17 cellular contexts compared by ENCODE assay signal in genomic region chrX:150869450-150869849, GRCh38. TPM values are rescaled to one million over a fixed set of nuclear protein-coding genes. Genes with fewer than 3 reads are reported as not detected.
DNase-seq lines count a peak whose midpoint lies in the region; ATAC-seq, FAIRE-seq and TF ChIP-seq lines count a peak whose summit lies in the region.
"Had no signal": no experiment of that assay in that cellular context is flagged by ENCODE, and none has a peak within 500 bp of the region (broad histone marks: within the 10 kb centered on the region; RNA-seq: fewer than 3 reads in every experiment).

No MANE protein-coding gene starts in this region.

- CTCF ChIA-PET in CD8-positive, alpha-beta T cell (lab: Charles Lee): no interaction called here
- CTCF ChIA-PET in GM12878 (lab: Yijun Ruan, JAX): no interaction called here

- H4K20me1 ChIP-seq in GM12878 (ENCODE audit: control insufficient read depth, insufficient read depth): no peaks in the 10 kb centered on the region

- peaks cover 7% of the 10 kb centered on the region for H3K36me3 Mint-ChIP-seq in CD8-positive, alpha-beta T cell
- H3K36me3 Mint-ChIP-seq in memory B cell: peaks cover 10% of the 10 kb centered on the region

- ATAC-seq in CD8-positive, alpha-beta T cell: no peak
- peak; percentile 52 for ATAC-seq in GM21390 (IDR thresholded peaks at IDR 0.05; ENCODE audit: unreplicated experiment)
- peak; percentile 64; the same call in 2 of the 3 replicates for ATAC-seq in GM12878
- ATAC-seq in memory B cell (ENCODE audit: low read depth): peak; percentile 32
- no peak for ATAC-seq in HG03175 (IDR thresholded peaks at IDR 0.05; ENCODE audit: unreplicated experiment)
- ATAC-seq in HG03025 (IDR thresholded peaks at IDR 0.05; ENCODE audit: low FRiP score, unreplicated experiment): no peak

- no peaks in the 10 kb centered on the region for H3K27me3 Mint-ChIP-seq in CD8-positive, alpha-beta T cell (ENCODE audit: low read depth)
- no peaks in the 10 kb centered on the region for H3K27me3 Mint-ChIP-seq in memory B cell

- POLR2A ChIA-PET in CD8-positive, alpha-beta T cell (lab: Charles Lee): no interaction called here
- POLR2A ChIA-PET in GM12878 (lab: Charles Lee): interaction anchor here (0.6 kb wide), 1 partner anchor 10 kb away, joined by 4 read pairs; no protein-coding TSS in a partner anchor

- intact Hi-C loops in CD8-positive, alpha-beta T cell (cut with DNase I, micrococcal nuclease): no loop called here
- intact Hi-C loops in GM12878 (cut with micrococcal nuclease; ENCODE audit: unreplicated experiment): no loop called here
- intact Hi-C loops in esophagus squamous epithelium (cut with DNase I): no loop called here

- FAIRE-seq in GM12878 (lab: Jason Lieb, UNC): no peak

- no peaks in the 10 kb centered on the region for H3K27me3 ChIP-seq in CD8-positive, alpha-beta T cell (ENCODE audit: insufficient read depth, low read length)
- H3K27me3 ChIP-seq in GM12878 (replicated peaks in 1 of 2; ENCODE audit: control insufficient read depth in 2 of 2, insufficient read depth in 2 of 2, low read length in 1 of 2) (no peaks in the 10 kb centered on the region), esophagus squamous epithelium (no peaks in the 10 kb centered on the region)

- no peak overlapping the region for H3K4me2 ChIP-seq in GM12878 (ENCODE audit: control insufficient read depth, insufficient read depth)

- RAD21 ChIA-PET in GM12878 (lab: Charles Lee; ENCODE audit: unreplicated experiment): no interaction called here

- no peak for TF ChIP-seq CTCF in CD8-positive, alpha-beta T cell (IDR thresholded peaks at IDR 0.05)
- TF ChIP-seq CTCF in GM12878 (IDR thresholded peaks at IDR 0.05 in 2 of 3, conservative IDR thresholded peaks at IDR 0.05 in 1 of 3; ENCODE audit: control insufficient read depth in 2 of 3, extremely low read depth in 1 of 3, insufficient read depth in 1 of 3, low read depth in 3 of 3, low read length in 3 of 3) (no peak), esophagus squamous epithelium (IDR thresholded peaks at IDR 0.05) (no peak)

- no TSS peak for BruUV-seq in GM12878 (replicated peaks; lab: Mats Ljungman, UMichigan)

- H3K4me1 ChIP-seq in CD8-positive, alpha-beta T cell (ENCODE audit: insufficient read depth, low read length): no peaks in the 10 kb centered on the region
- H3K4me1 ChIP-seq in GM12878 (ENCODE audit: control insufficient read depth, insufficient read depth, low read length): peaks cover 7% of the 10 kb centered on the region
- peaks cover 0 to 23% (median 0%) of the 10 kb centered on the region in 3 donors for H3K4me1 ChIP-seq in esophagus squamous epithelium
- H3K4me1 ChIP-seq: parathyroid adenoma had no signal

- TF ChIP-seq RAD21 in GM12878 (IDR thresholded peaks at IDR 0.05; ENCODE audit: insufficient read depth, low read depth, low read length): no peak

- SMC1A ChIA-PET in GM12878 (lab: Charles Lee; ENCODE audit: uncharacterized antibody, unreplicated experiment): interaction anchor here (1.1 to 1.3 kb wide), 2 partner anchors 9 to 20 kb away, joined by 3 read pairs; no protein-coding TSS in a partner anchor

- H3K4me3 ChIP-seq in CD8-positive, alpha-beta T cell (ENCODE audit: low read depth, low read length): no peak overlapping the region
- H3K4me3 ChIP-seq in GM12878: no peak overlapping the region
- H3K4me3 ChIP-seq in esophagus squamous epithelium: no peak overlapping the region
- H3K4me3 ChIP-seq: thoracic aorta had no signal

- no peaks in the 10 kb centered on the region for H3K9me3 ChIP-seq in CD8-positive, alpha-beta T cell (ENCODE audit: low read length)
- H3K9me3 ChIP-seq in GM12878 (replicated peaks; ENCODE audit: control insufficient read depth, insufficient read depth, low read length) (no peaks in the 10 kb centered on the region), esophagus squamous epithelium (no peaks in the 10 kb centered on the region)
- H3K9me3 ChIP-seq: thoracic aorta had no signal

- DNase-seq in CD8-positive, alpha-beta T cell: no peak
- DNase-seq in GM12878 (ENCODE audit: low read depth, low spot score) (no peak), memory B cell (ENCODE audit: low spot score in 2 of 2) (no peak), midbrain (lab: John Stamatoyannopoulos, UW) (no peak), esophagus squamous epithelium (lab: John Stamatoyannopoulos, UW) (no peak)
- DNase-seq: activated CD8-positive, alpha-beta memory T cell treated with anti-CD3 and anti-CD28 coated beads for 24 hours; activated gamma-delta T cell; DMS79; effector CD4-positive, alpha-beta T cell; NCI-H1105 treated with DMSO at 0.1 percent for 48 hours; NCI-H2227 treated with DMSO at 0.1 percent for 48 hours had no signal

- no peaks in the 10 kb centered on the region for H3K9me3 Mint-ChIP-seq in CD8-positive, alpha-beta T cell
- no peaks in the 10 kb centered on the region for H3K9me3 Mint-ChIP-seq in memory B cell

- no peak overlapping the region for H3K4me3 Mint-ChIP-seq in CD8-positive, alpha-beta T cell
- H3K4me3 Mint-ChIP-seq in memory B cell: no peak overlapping the region
- H3K4me3 Mint-ChIP-seq: mesothelial cell of epicardium had no signal

- H3K27ac Mint-ChIP-seq in CD8-positive, alpha-beta T cell: peak overlapping the region; percentile 55
- peak overlapping the region; percentile 31 for H3K27ac Mint-ChIP-seq in memory B cell
- H3K27ac Mint-ChIP-seq: mesothelial cell of epicardium had no signal

- 48% methylated on average over 3 of the region's 3 CpGs for WGBS in GM12878 (ENCODE audit: insufficient coverage, insufficient replicate concordance, low lambda C conversion rate, missing lambda C conversion rate)
- WGBS in esophagus squamous epithelium, 2 donors: 61 to 67% methylated on average over 3 of the region's 3 CpGs

- peaks cover 18% of the 10 kb centered on the region for H3K4me1 Mint-ChIP-seq in CD8-positive, alpha-beta T cell (ENCODE audit: low read depth)
- H3K4me1 Mint-ChIP-seq in memory B cell: peaks cover 16% of the 10 kb centered on the region

- H3K36me3 ChIP-seq in CD8-positive, alpha-beta T cell (ENCODE audit: insufficient read depth, low read length): no peaks in the 10 kb centered on the region
- H3K36me3 ChIP-seq in GM12878 (ENCODE audit: control insufficient read depth in 2 of 2, insufficient read depth in 2 of 2, low read length in 1 of 2) (no peaks in the 10 kb centered on the region), esophagus squamous epithelium (peaks cover 0 to 8% (median 0%) of the 10 kb centered on the region in 3 donors)
- H3K36me3 ChIP-seq: thoracic aorta had no signal

- TF ChIP-seq POLR2A in GM12878 (IDR thresholded peaks at IDR 0.05; ENCODE audit: low read depth, low read length) (no peak), esophagus squamous epithelium (IDR thresholded peaks at IDR 0.05) (no peak)

- no peaks in the 10 kb centered on the region; the same call in 1 of the 2 replicates for H3K79me2 ChIP-seq in GM12878 (ENCODE audit: control insufficient read depth, insufficient read depth, low read length)

- no peak overlapping the region for H2AFZ ChIP-seq in GM12878 (ENCODE audit: control insufficient read depth, low read depth, low read length)
- H2AFZ ChIP-seq: parathyroid adenoma had no signal

- no peak for TF ChIP-seq EP300 in GM12878 (IDR thresholded peaks at IDR 0.05; ENCODE audit: borderline replicate concordance in 1 of 2, control insufficient read depth in 1 of 2, low read depth in 2 of 2, low read length in 2 of 2)

- no peak overlapping the region for H3K9ac ChIP-seq in GM12878 (ENCODE audit: control insufficient read depth, insufficient read depth, low read length)
- H3K9ac ChIP-seq: parathyroid adenoma had no signal

- in situ Hi-C loops in GM12878 (cut with MboI): no loop called here

- H3K27ac ChIP-seq in CD8-positive, alpha-beta T cell (ENCODE audit: low read depth, low read length): no peak overlapping the region
- H3K27ac ChIP-seq in GM12878 (ENCODE audit: control insufficient read depth, insufficient read depth) (no peak overlapping the region), esophagus squamous epithelium (no peak overlapping the region)
- H3K27ac ChIP-seq: parathyroid adenoma, thoracic aorta had no signal

TF ChIP-seq in GM12878, 131 proteins besides CTCF, POLR2A, EP300 and RAD21 (continues in another document):
- TF ChIP-seq CREM (IDR thresholded peaks at IDR 0.05; ENCODE audit: low read depth): peak; percentile 62; the same call in 1 of the 2 replicates
- no peak for TF ChIP-seq MEF2A (IDR thresholded peaks at IDR 0.05; ENCODE audit: insufficient read depth, low read depth, low read length)

RNA-seq across cellular contexts. Expression of gene CD99L2, which starts 29.0 kb away (rescaled TPM):
- 1 to 10 TPM; 6.4 TPM for total RNA-seq in CD8-positive, alpha-beta T cell
- 16.0 and 18.1 TPM in 2 replicates for total RNA-seq in GM12878 (2013; cell fraction: nucleolus; rRNA removed)
- total RNA-seq in GM12878 (2014; rRNA removed): 14.5 and 14.6 TPM in 2 replicates
- total RNA-seq in GM12878 (2014; rRNA removed; fragmentation: Illumina TruSeq; extraction: Trizol): 13.1 and 13.3 TPM in 2 replicates
- total RNA-seq in GM12878 (2021): 19.8 and 22.9 TPM in 2 replicates
- 7.6 TPM for polyA plus RNA-seq in GM12878 (2011; ENCODE audit: low read depth)
- polyA plus RNA-seq in GM12878 (2011; rRNA removed): 8.4 and 12.9 TPM in 2 replicates
- polyA plus RNA-seq in GM12878 (2011; cell fraction: cytosol; rRNA removed): 15.5 and 15.9 TPM in 2 replicates
- polyA plus RNA-seq in GM12878 (2011; cell fraction: nucleus; rRNA removed): 14.2 and 16.0 TPM in 2 replicates
- polyA plus RNA-seq in GM12878 (2012): 11.9 and 13.7 TPM in 2 replicates
- 10.0 and 16.9 TPM in 2 replicates for polyA plus RNA-seq in GM12878 (2014; fragmentation: Illumina TruSeq; extraction: Trizol)
- 1 to 10 TPM; 1.1 to 2.3 TPM for polyA plus RNA-seq in GM12878 (2014; fragmentation: Nextera tagmentation; extraction: Ambion mirVana)
- 14.2 and 14.7 TPM in 2 replicates for polyA plus RNA-seq in GM12878 (2014; rRNA removed)
- 10 to 100 TPM; 10.6 to 11.5 TPM for polyA plus RNA-seq in GM12878 (2016; fragmentation: Nextera tagmentation; extraction: Ambion mirVana)
- 11.5 and 17.5 TPM in 2 replicates for polyA minus RNA-seq in GM12878 (2011; rRNA and poly(A)+ RNA removed)
- polyA minus RNA-seq in GM12878 (2011; cell fraction: cytosol; rRNA and poly(A)+ RNA removed): 4.5 and 7.6 TPM in 2 replicates
- polyA minus RNA-seq in GM12878 (2011; cell fraction: nucleus; rRNA and poly(A)+ RNA removed): 3.9 and 7.3 TPM in 2 replicates
- total RNA-seq in esophagus squamous epithelium: 10 to 100 TPM in 2 of 4 donors, 1 to 10 TPM in 2; 3.8 to 21.9 (median 7.7) TPM

Comparison
In these comparisons a context has a peak if more than half of its experiments do, and no peak if none do; other contexts are left out.
1. ATAC-seq: peak in GM21390 (single experiment), GM12878 (single experiment) and memory B cell (single experiment); none in CD8-positive, alpha-beta T cell (single experiment), HG03175 (single experiment) and HG03025 (single experiment).